14 cellular contexts compared by ENCODE assay signal in genomic region chr1:100536031-100536430, GRCh38. TPM values are rescaled to one million over a fixed set of nuclear protein-coding genes. Genes with fewer than 3 reads are reported as not detected.
DNase-seq lines count a peak whose midpoint lies in the region; ATAC-seq and TF ChIP-seq lines count a peak whose summit lies in the region.
"Had no signal": no experiment of that assay in that cellular context is flagged by ENCODE, and none has a peak within 500 bp of the region (broad histone marks: within the 10 kb centered on the region; RNA-seq: fewer than 3 reads in every experiment).

No MANE protein-coding gene starts in this region.

- peaks cover 17% of the 10 kb centered on the region for H3K4me1 ChIP-seq in MM.1S (ENCODE audit: low read length)

- no peaks in the 10 kb centered on the region for H3K79me2 ChIP-seq in MM.1S (ENCODE audit: low read length)

- peak; percentile 75 for DNase-seq in GM13976 (ENCODE audit: low spot score)
- peak; percentile 34 for DNase-seq in MM.1S
- no peak for DNase-seq in SKM-1 treated with dmso at 0.1 percent for 144 hours (lab: John Stamatoyannopoulos, UW; ENCODE audit: unreplicated experiment)
- DNase-seq in HPDE6-E6E7 (ENCODE audit: extremely low spot score), result no peak
- DNase-seq in UCSD-AML1 (lab: John Stamatoyannopoulos, UW; ENCODE audit: unreplicated experiment), result no peak
- DNase-seq: activated naive CD8-positive, alpha-beta T cell treated with anti-CD3 and anti-CD28 coated beads, Interleukin-2, amount 10 ng/mL, durations not matched to agents 7 days and 5 days; effector CD8-positive, alpha-beta T cell; PC-3; stimulated activated CD4-positive, alpha-beta T cell treated with anti-CD3 and anti-CD28 coated beads, Interleukin-1b, Interleukin-23, amount 100 ng/mL, for 48 hours had no signal

- H3F3A ChIP-seq in MM.1S (ENCODE audit: insufficient read depth, low read length), result peaks cover 5% of the 10 kb centered on the region; the same call in 1 of the 2 replicates

- 0 out of 2 replicates have a peak, but pooled peaks cover 4% of the 10 kb centered on the region for H3K27me3 ChIP-seq in MM.1S (replicated peaks; ENCODE audit: insufficient read depth, low read length)

- no peak overlapping the region for H3K4me3 ChIP-seq in MM.1S (ENCODE audit: low read length)

- in situ Hi-C loops in GM13976 (cut with MboI; ENCODE audit: low sequenced_read_pairs, unreplicated experiment), result no loop called here

- TF ChIP-seq CTCF in GM13976 (IDR thresholded peaks at IDR 0.05; ENCODE audit: borderline replicate concordance, control extremely low read depth, extremely low read depth, insufficient read depth, missing control alignments) (no peak), MM.1S (IDR thresholded peaks at IDR 0.05; ENCODE audit: low read length) (no peak)

- peak overlapping the region; percentile 65; the same call in 1 of the 2 replicates for H3K27ac ChIP-seq in MM.1S (ENCODE audit: low read length)
- H3K27ac ChIP-seq: C4-2B had no signal

- no peaks in the 10 kb centered on the region for H3K9me2 ChIP-seq in MM.1S (replicated peaks; ENCODE audit: insufficient read depth, low read length)

- H3K9me3 ChIP-seq in MM.1S (replicated peaks; ENCODE audit: insufficient read depth, low read length), result no peaks in the 10 kb centered on the region

- no peak overlapping the region for H2AFZ ChIP-seq in MM.1S (ENCODE audit: low read length)

- no peaks in the 10 kb centered on the region for H4K20me1 ChIP-seq in MM.1S (ENCODE audit: insufficient read depth, low read length)

- ATAC-seq in GM19438 (IDR thresholded peaks at IDR 0.05; ENCODE audit: low read depth, unreplicated experiment) (peak; percentile 76), HG02938 (IDR thresholded peaks at IDR 0.05; ENCODE audit: unreplicated experiment) (peak; percentile 86), esophagus mucosa (no peak)
- ATAC-seq: PC-3 had no signal

- H3K9ac ChIP-seq in MM.1S (ENCODE audit: low read length), result no peak overlapping the region

- H3K4me2 ChIP-seq in MM.1S (ENCODE audit: low read depth, low read length), result peak overlapping the region; percentile 52

- no peaks in the 10 kb centered on the region for H3K36me3 ChIP-seq in MM.1S (replicated peaks; ENCODE audit: insufficient read depth, low read length)

RNA-seq across cellular contexts. Expression of gene GPR88, which starts 1.9 kb away (rescaled TPM):
- total RNA-seq in esophagus mucosa, result not detected
- total RNA-seq: activated naive CD8-positive, alpha-beta T cell treated with anti-CD3 and anti-CD28 coated beads, Interleukin-2, amount 10 ng/mL, durations not matched to agents 7 days and 5 days; neural crest cell had no signal

Comparison
In these comparisons a context has a peak if more than half of its experiments do, and no peak if none do; other contexts are left out.
1. DNase-seq: peak in GM13976 (single experiment) and MM.1S (single experiment); none in SKM-1 treated with dmso at 0.1 percent for 144 hours (single experiment), HPDE6-E6E7 (single experiment) and UCSD-AML1 (single experiment).